8 cellular contexts compared by ENCODE assay signal in genomic region chr20:32278199-32278643, GRCh38. TPM values are rescaled to one million over a fixed set of nuclear protein-coding genes. Genes with fewer than 3 reads are reported as not detected.
DNase-seq lines count a peak whose midpoint lies in the region; ATAC-seq lines count a peak whose summit lies in the region.

No MANE protein-coding gene starts in this region.

- H3K4me1 ChIP-seq in CD4-positive, alpha-beta memory T cell (ENCODE audit: insufficient read depth, low read length), result peaks cover 27% of the 10 kb centered on the region

- peak overlapping the region; percentile 85 for H3K27ac ChIP-seq in CD4-positive, alpha-beta memory T cell (ENCODE audit: low read depth, low read length)

- intact Hi-C loops in CD4-positive, alpha-beta memory T cell (cut with micrococcal nuclease), result loop anchor here (5.0 kb wide), 1 partner anchor 209 kb away; no protein-coding TSS in a partner anchor

- peaks cover 27 to 54% (median 42%) of the 10 kb centered on the region in 4 donors for H3K4me1 Mint-ChIP-seq in CD4-positive, alpha-beta memory T cell
- H3K4me1 Mint-ChIP-seq in activated naive CD4-positive, alpha-beta T cell treated with anti-CD3 and anti-CD28 coated beads, Interleukin-2, amount 50 U/mL, for 24 hours, result peaks cover 46% of the 10 kb centered on the region
- H3K4me1 Mint-ChIP-seq in stimulated activated naive B cell treated with anti-CD40 and anti-IgM and Interleukin-4, amounts not matched to agents 10 μg/mL and 1 μg/mL and 100 μg/mL, for 72 hours, result peaks cover 32 to 43% of the 10 kb centered on the region in 2 donors

- H3K9me3 Mint-ChIP-seq in CD4-positive, alpha-beta memory T cell, result peaks cover 0 to 2% (median 0%) of the 10 kb centered on the region in 8 donors
- H3K9me3 Mint-ChIP-seq in activated naive CD4-positive, alpha-beta T cell treated with anti-CD3 and anti-CD28 coated beads, Interleukin-2, amount 50 U/mL, for 24 hours, result no peaks in the 10 kb centered on the region
- H3K9me3 Mint-ChIP-seq in stimulated activated naive B cell treated with anti-CD40 and anti-IgM and Interleukin-4, amounts not matched to agents 10 μg/mL and 1 μg/mL and 100 μg/mL, for 72 hours, result no peaks in the 10 kb centered on the region

- H3K27me3 Mint-ChIP-seq in CD4-positive, alpha-beta memory T cell, result no peaks in the 10 kb centered on the region
- H3K27me3 Mint-ChIP-seq in activated naive CD4-positive, alpha-beta T cell treated with anti-CD3 and anti-CD28 coated beads, Interleukin-2, amount 50 U/mL, for 24 hours, result no peaks in the 10 kb centered on the region
- H3K27me3 Mint-ChIP-seq in stimulated activated naive B cell treated with anti-CD40 and anti-IgM and Interleukin-4, amounts not matched to agents 10 μg/mL and 1 μg/mL and 100 μg/mL, for 72 hours, result no peaks in the 10 kb centered on the region

- H3K36me3 ChIP-seq in CD4-positive, alpha-beta memory T cell (ENCODE audit: insufficient read depth, low read length), result no peaks in the 10 kb centered on the region

- H3K27me3 ChIP-seq in CD4-positive, alpha-beta memory T cell (ENCODE audit: insufficient read depth, low read length), result no peaks in the 10 kb centered on the region

- H3K4me3 ChIP-seq in CD4-positive, alpha-beta memory T cell (ENCODE audit: low read length in 2 of 2), result peak overlapping the region; percentile 68 to 96
- H3K4me3 ChIP-seq in iPS-18c (ENCODE audit: insufficient read depth, low read depth, low read length), result peak overlapping the region; percentile 92

- peaks cover 4 to 6% of the 10 kb centered on the region in 2 donors for H3K36me3 Mint-ChIP-seq in CD4-positive, alpha-beta memory T cell
- H3K36me3 Mint-ChIP-seq in activated naive CD4-positive, alpha-beta T cell treated with anti-CD3 and anti-CD28 coated beads, Interleukin-2, amount 50 U/mL, for 24 hours, result peaks cover 18% of the 10 kb centered on the region
- peaks cover 9 to 17% of the 10 kb centered on the region in 2 donors for H3K36me3 Mint-ChIP-seq in stimulated activated naive B cell treated with anti-CD40 and anti-IgM and Interleukin-4, amounts not matched to agents 10 μg/mL and 1 μg/mL and 100 μg/mL, for 72 hours

- peak overlapping the region; percentile 88 to 94 (median 92) for H3K4me3 Mint-ChIP-seq in CD4-positive, alpha-beta memory T cell
- H3K4me3 Mint-ChIP-seq in activated naive CD4-positive, alpha-beta T cell treated with anti-CD3 and anti-CD28 coated beads, Interleukin-2, amount 50 U/mL, for 24 hours, result peak overlapping the region; percentile 97
- peak overlapping the region; percentile 90 for H3K4me3 Mint-ChIP-seq in stimulated activated naive B cell treated with anti-CD40 and anti-IgM and Interleukin-4, amounts not matched to agents 10 μg/mL and 1 μg/mL and 100 μg/mL, for 72 hours

- H3K9me3 ChIP-seq in CD4-positive, alpha-beta memory T cell (ENCODE audit: control insufficient read depth in 1 of 2, low read length in 2 of 2), result no peaks in the 10 kb centered on the region
- peaks cover 4% of the 10 kb centered on the region for H3K9me3 ChIP-seq in iPS-18c (ENCODE audit: control insufficient read depth, insufficient read depth, low read length)

- CTCF ChIA-PET in CD4-positive, alpha-beta memory T cell (lab: Charles Lee; ENCODE audit: partially characterized antibody), result no interaction called here

- peak in 4 of 5 donors; percentile 8 to 37 (median 16) for DNase-seq in CD4-positive, alpha-beta memory T cell
- DNase-seq in HT-29 (ENCODE audit: low spot score), result peak; percentile 38
- DNase-seq in stimulated activated naive B cell treated with anti-CD40 and anti-IgM and Interleukin-4, amounts not matched to agents 10 μg/mL and 1 μg/mL and 100 μg/mL, for 72 hours, result peak; percentile 70
- DNase-seq in NCI-H2171 (lab: John Stamatoyannopoulos, UW), result no peak
- DNase-seq in medulla oblongata (ENCODE audit: extremely low spot score), result no peak

- H3K27ac Mint-ChIP-seq in CD4-positive, alpha-beta memory T cell, result peak overlapping the region; percentile 88 to 98 (median 96)
- peak overlapping the region; percentile 96 for H3K27ac Mint-ChIP-seq in activated naive CD4-positive, alpha-beta T cell treated with anti-CD3 and anti-CD28 coated beads, Interleukin-2, amount 50 U/mL, for 24 hours
- peak overlapping the region; percentile 95 for H3K27ac Mint-ChIP-seq in stimulated activated naive B cell treated with anti-CD40 and anti-IgM and Interleukin-4, amounts not matched to agents 10 μg/mL and 1 μg/mL and 100 μg/mL, for 72 hours

- ATAC-seq in GM19467 (IDR thresholded peaks at IDR 0.05; ENCODE audit: unreplicated experiment), result peak; percentile 47
- ATAC-seq in stimulated activated naive B cell treated with anti-CD40 and anti-IgM and Interleukin-4, amounts not matched to agents 10 μg/mL and 1 μg/mL and 100 μg/mL, for 72 hours (replicated peaks), result peak; percentile 89

- POLR2A ChIA-PET in CD4-positive, alpha-beta memory T cell (lab: Charles Lee; ENCODE audit: partially characterized antibody), result interaction anchor here (1.2 kb wide), 1 partner anchor 79 kb away, joined by 7 read pairs; the partner anchor contains the start of gene ASXL1

RNA-seq across cellular contexts. Expression of gene KIF3B, which starts 0.8 kb away (rescaled TPM):
- total RNA-seq in CD4-positive, alpha-beta memory T cell, result 10 to 100 TPM; 14.2 to 14.5 TPM
- polyA plus RNA-seq in CD4-positive, alpha-beta memory T cell, result 1 to 10 TPM; 1.6 to 5.2 TPM
- 22.7 and 24.8 TPM in 2 replicates for total RNA-seq in HT-29 (2014; rRNA removed; shearing (Covaris generic))

Comparison
In these comparisons a context has a peak if more than half of its experiments do, and no peak if none do; other contexts are left out.
1. DNase-seq: peak in CD4-positive, alpha-beta memory T cell (4 of 5), HT-29 (single experiment) and stimulated activated naive B cell treated with anti-CD40 and anti-IgM and Interleukin-4, amounts not matched to agents 10 μg/mL and 1 μg/mL and 100 μg/mL, for 72 hours (single experiment); none in NCI-H2171 (single experiment) and medulla oblongata (single experiment).
2. Peak in every context shown above with its lines, with median percentiles within 50 percentile points of each other: H3K27ac Mint-ChIP-seq and H3K4me3 Mint-ChIP-seq.